ENCODE assay signal across 8 cellular contexts in genomic region chr19:11581740-11582139, GRCh38. TPM values are rescaled to one million over a fixed set of nuclear protein-coding genes. Genes with fewer than 3 reads are reported as not detected.
A peak's percentile ranks its signal among the peaks of the same experiment; 100 is the strongest.
DNase-seq lines count a peak whose midpoint lies in the region; ATAC-seq, FAIRE-seq and TF ChIP-seq lines count a peak whose summit lies in the region.

No MANE protein-coding gene starts in this region.

- TF ChIP-seq EP300 in K562 (IDR thresholded peaks at IDR 0.05; ENCODE audit: low read length), result no peak

- H3K4me3 ChIP-seq in NB4 (ENCODE audit: low read depth, low read length), result no peak overlapping the region
- H3K4me3 ChIP-seq in K562, result no peak overlapping the region
- H3K4me3 ChIP-seq in vagina, result no peak overlapping the region

- peaks cover 38 to 59% of the 10 kb centered on the region in 2 experiments for H3K4me1 ChIP-seq in K562 (replicated peaks in 1 of 2; ENCODE audit: control insufficient read depth in 2 of 2, insufficient read depth in 2 of 2, low read length in 2 of 2)
- peaks cover 41% of the 10 kb centered on the region for H3K4me1 ChIP-seq in vagina

- 0 out of 4 replicates have a peak, but pooled peaks of 1 of the 2 experiments have one; percentile 4 for TF ChIP-seq RAD21 in K562 (CRISPR knock-in tag; conservative IDR thresholded peaks at IDR 0.05 in 1 of 2, IDR thresholded peaks at IDR 0.05 in 1 of 2)

- peak overlapping the region; percentile 38 to 70; a peak in 2 of 4 replicates for H3K9ac ChIP-seq in K562 (ENCODE audit: insufficient read depth in 1 of 2, low read depth in 2 of 2, low read length in 2 of 2)

- H3K27me3 ChIP-seq in K562 (ENCODE audit: control insufficient read depth in 2 of 2, insufficient read depth in 2 of 2, low read length in 2 of 2) (no peaks in the 10 kb centered on the region), vagina (no peaks in the 10 kb centered on the region)

- H3K4me2 ChIP-seq in K562 (ENCODE audit: insufficient read depth, low read length), result peak overlapping the region; percentile 32

- BruUV-seq in K562 (replicated peaks; lab: Mats Ljungman, UMichigan), result no TSS peak

- H3K4me3 Mint-ChIP-seq in stimulated activated naive B cell treated with anti-CD40 and anti-IgM and Interleukin-4, amounts not matched to agents 10 μg/mL and 1 μg/mL and 100 μg/mL, for 72 hours, result peak overlapping the region; percentile 55 to 72

- H3K9me3 Mint-ChIP-seq in stimulated activated naive B cell treated with anti-CD40 and anti-IgM and Interleukin-4, amounts not matched to agents 10 μg/mL and 1 μg/mL and 100 μg/mL, for 72 hours, result peaks cover 4 to 5% of the 10 kb centered on the region in 2 donors

- peak; percentile 55 for ATAC-seq in GM21717 (IDR thresholded peaks at IDR 0.05; ENCODE audit: unreplicated experiment)
- ATAC-seq in K562, result peak; percentile 81
- ATAC-seq in stimulated activated naive B cell treated with anti-CD40 and anti-IgM and Interleukin-4, amounts not matched to agents 10 μg/mL and 1 μg/mL and 100 μg/mL, for 72 hours (replicated peaks), result peak; percentile 78 to 83
- no peak for ATAC-seq in HG03025 (IDR thresholded peaks at IDR 0.05; ENCODE audit: low FRiP score, unreplicated experiment)

- DNase-seq in GM10248 (ENCODE audit: extremely low spot score) (peak; percentile 75), NB4 (ENCODE audit: low read depth) (peak; percentile 84), K562 (ENCODE audit: extremely low read depth in 1 of 4, low spot score in 3 of 4) (peak; percentile 27 to 81 (median 36)), amygdala (lab: John Stamatoyannopoulos, UW) (no peak), vagina (ENCODE audit: extremely low spot score in 2 of 2) (no peak)
- peak; percentile 94 for DNase-seq in stimulated activated naive B cell treated with anti-CD40 and anti-IgM and Interleukin-4, amounts not matched to agents 10 μg/mL and 1 μg/mL and 100 μg/mL, for 72 hours

- peak overlapping the region; percentile 74; the same call in 2 of the 3 replicates for H3K27ac ChIP-seq in K562 (ENCODE audit: extremely low read depth, low read depth, low read length)
- no peak overlapping the region for H3K27ac ChIP-seq in vagina

- H3K36me3 Mint-ChIP-seq in stimulated activated naive B cell treated with anti-CD40 and anti-IgM and Interleukin-4, amounts not matched to agents 10 μg/mL and 1 μg/mL and 100 μg/mL, for 72 hours, result peaks cover 10 to 21% of the 10 kb centered on the region in 2 donors

- H3K4me1 Mint-ChIP-seq in stimulated activated naive B cell treated with anti-CD40 and anti-IgM and Interleukin-4, amounts not matched to agents 10 μg/mL and 1 μg/mL and 100 μg/mL, for 72 hours, result peaks cover 36 to 87% of the 10 kb centered on the region in 2 donors

- H3K27me3 Mint-ChIP-seq in stimulated activated naive B cell treated with anti-CD40 and anti-IgM and Interleukin-4, amounts not matched to agents 10 μg/mL and 1 μg/mL and 100 μg/mL, for 72 hours, result no peaks in the 10 kb centered on the region

- TF ChIP-seq POLR2A in NB4 (IDR thresholded peaks at IDR 0.05; ENCODE audit: extremely low read depth, insufficient read length), result no peak
- TF ChIP-seq POLR2A in K562 (conservative IDR thresholded peaks at IDR 0.05), result no peak
- TF ChIP-seq POLR2A in vagina (IDR thresholded peaks at IDR 0.05), result no peak

- intact Hi-C loops in K562 (cut with micrococcal nuclease), result no loop called here
- intact Hi-C loops in vagina (cut with DNase I), result no loop called here

- H3K9me3 ChIP-seq in K562 (replicated peaks; ENCODE audit: control insufficient read depth, insufficient read depth, low read depth, low read length), result no peaks in the 10 kb centered on the region
- H3K9me3 ChIP-seq in vagina, result no peaks in the 10 kb centered on the region

- WGBS in K562 (ENCODE audit: insufficient coverage, low coverage, missing lambda C conversion rate), result 0% methylated on average over 3 of the region's 3 CpGs

- H2AFZ ChIP-seq in K562 (ENCODE audit: low read depth, low read length), result peak overlapping the region; percentile 69

- peak overlapping the region; percentile 84 for H3K27ac Mint-ChIP-seq in stimulated activated naive B cell treated with anti-CD40 and anti-IgM and Interleukin-4, amounts not matched to agents 10 μg/mL and 1 μg/mL and 100 μg/mL, for 72 hours

- H3K9me1 ChIP-seq in K562 (ENCODE audit: control insufficient read depth, insufficient read depth, low read length), result no peaks in the 10 kb centered on the region

- CTCF ChIA-PET in GM10248 (lab: Yijun Ruan, JAX) (interaction anchor here (0.8 to 6.0 kb wide), 5 partner anchors 10 to 201 kb away, joined by 3 to 37 read pairs (median 6); partner anchors contain the start of gene ELOF1), K562 (lab: Yijun Ruan, JAX; ENCODE audit: low intra/inter-chr PET ratio) (no interaction called here)

- H4K20me1 ChIP-seq in K562 (replicated peaks; ENCODE audit: control insufficient read depth, insufficient read depth, low read length), result no peaks in the 10 kb centered on the region

- POLR2A ChIA-PET in GM10248 (lab: Yijun Ruan, JAX) (interaction anchor here (0.6 kb wide), 1 partner anchor 160 kb away, joined by 5 read pairs; no protein-coding TSS in a partner anchor), K562 (lab: Yijun Ruan, JAX) (interaction anchor here (0.6 to 1.0 kb wide), 2 partner anchors 21 to 515 kb away, joined by 3 to 4 read pairs; no protein-coding TSS in a partner anchor)

- peak; percentile 80 for FAIRE-seq in K562 (lab: Jason Lieb, UNC)

- in situ Hi-C loops in K562 (cut with MboI), result no loop called here

- no peaks in the 10 kb centered on the region for H3K79me2 ChIP-seq in K562 (ENCODE audit: control insufficient read depth, insufficient read depth, low read length)

- TF ChIP-seq CTCF in GM10248 (IDR thresholded peaks at IDR 0.05; ENCODE audit: control extremely low read depth, extremely low read depth, low read depth, missing control alignments) (no peak), NB4 (IDR thresholded peaks at IDR 0.05; ENCODE audit: low read depth, low read length) (no peak), K562 (IDR thresholded peaks at IDR 0.05 in 2 of 3, conservative IDR thresholded peaks at IDR 0.05 in 1 of 3; ENCODE audit: insufficient read depth in 2 of 3, low read depth in 1 of 3, low read length in 3 of 3) (no peak), vagina (IDR thresholded peaks at IDR 0.05) (no peak)

- no peaks in the 10 kb centered on the region for H3K36me3 ChIP-seq in K562 (ENCODE audit: control insufficient read depth, insufficient read depth, low read length)
- H3K36me3 ChIP-seq in vagina, result no peaks in the 10 kb centered on the region

RNA-seq across cellular contexts. Expression of gene ACP5, which starts 4.3 kb away (rescaled TPM):
- total RNA-seq in K562 (2011; cell fraction: chromatin; rRNA removed; ENCODE audit: low replicate concordance), result not detected in 2 replicates
- total RNA-seq in K562 (2011; cell fraction: nucleolus; rRNA removed), result 0.53 and 0.67 TPM in 2 replicates
- total RNA-seq in K562 (2011; cell fraction: nucleoplasm; rRNA removed), result 0.69 TPM in 1 of 2 replicates, not detected in the other
- 0.27 and 0.45 TPM in 2 replicates for total RNA-seq in K562 (2014; rRNA removed)
- 0.29 and 0.41 TPM in 2 replicates for total RNA-seq in K562 (2014; rRNA removed; fragmentation: Illumina TruSeq; extraction: Trizol)
- 0.79 and 1.1 TPM in 2 replicates for total RNA-seq in K562 (2015; rRNA removed; fragmentation: Illumina TruSeq; extraction: Trizol)
- total RNA-seq in K562 (2021), result 0.62 and 0.85 TPM in 2 replicates
- 0.26 and 1.0 TPM in 2 replicates for polyA plus RNA-seq in K562 (2011; rRNA removed)
- polyA plus RNA-seq in K562 (2011; cell fraction: cytosol; rRNA removed), result 0.89 and 1.3 TPM in 2 replicates
- 0.58 and 1.1 TPM in 2 replicates for polyA plus RNA-seq in K562 (2011; cell fraction: nucleus; rRNA removed)
- polyA plus RNA-seq in K562 (2012), result 1.1 and 16.7 TPM in 2 replicates
- 0.22 and 0.33 TPM in 2 replicates for polyA plus RNA-seq in K562 (2014; fragmentation: Illumina TruSeq; extraction: Trizol)
- under 1 TPM in 1 of 2 experiments, not detected in 1; 0.06 TPM for polyA plus RNA-seq in K562 (2014; fragmentation: Nextera tagmentation; extraction: Ambion mirVana)
- polyA plus RNA-seq in K562 (2014; rRNA removed), result 0.34 and 0.45 TPM in 2 replicates
- 0.21 and 0.30 TPM in 2 replicates for polyA minus RNA-seq in K562 (2011; rRNA and poly(A)+ RNA removed)
- not detected in 2 replicates for polyA minus RNA-seq in K562 (2011; cell fraction: cytosol; rRNA and poly(A)+ RNA removed)
- 0.33 TPM in 1 of 2 replicates, not detected in the other for polyA minus RNA-seq in K562 (2011; cell fraction: nucleus; rRNA and poly(A)+ RNA removed)
- total RNA-seq in vagina, result 6.1 TPM

RNA-seq across cellular contexts. Expression of gene ZNF627, which starts 15.5 kb away (rescaled TPM):
- total RNA-seq in K562 (2011; cell fraction: chromatin; rRNA removed; ENCODE audit: low replicate concordance), result 24.3 and 45.7 TPM in 2 replicates
- total RNA-seq in K562 (2011; cell fraction: nucleolus; rRNA removed), result 18.7 and 22.2 TPM in 2 replicates
- 21.5 and 27.6 TPM in 2 replicates for total RNA-seq in K562 (2011; cell fraction: nucleoplasm; rRNA removed)
- 7.0 and 7.5 TPM in 2 replicates for total RNA-seq in K562 (2014; rRNA removed)
- 16.6 and 21.7 TPM in 2 replicates for total RNA-seq in K562 (2014; rRNA removed; fragmentation: Illumina TruSeq; extraction: Trizol)
- 13.1 and 14.3 TPM in 2 replicates for total RNA-seq in K562 (2015; rRNA removed; fragmentation: Illumina TruSeq; extraction: Trizol)
- total RNA-seq in K562 (2021), result 10.0 and 10.6 TPM in 2 replicates
- polyA plus RNA-seq in K562 (2011; rRNA removed), result 16.5 and 19.9 TPM in 2 replicates
- 5.5 and 10.6 TPM in 2 replicates for polyA plus RNA-seq in K562 (2011; cell fraction: cytosol; rRNA removed)
- polyA plus RNA-seq in K562 (2011; cell fraction: nucleus; rRNA removed), result 9.8 and 12.6 TPM in 2 replicates
- 6.5 and 11.4 TPM in 2 replicates for polyA plus RNA-seq in K562 (2012)
- 11.0 and 11.7 TPM in 2 replicates for polyA plus RNA-seq in K562 (2014; fragmentation: Illumina TruSeq; extraction: Trizol)
- 1 to 10 TPM; 6.6 to 6.9 TPM for polyA plus RNA-seq in K562 (2014; fragmentation: Nextera tagmentation; extraction: Ambion mirVana)
- polyA plus RNA-seq in K562 (2014; rRNA removed), result 5.6 and 6.4 TPM in 2 replicates
- 30.8 and 38.6 TPM in 2 replicates for polyA minus RNA-seq in K562 (2011; rRNA and poly(A)+ RNA removed)
- 9.9 and 10.5 TPM in 2 replicates for polyA minus RNA-seq in K562 (2011; cell fraction: cytosol; rRNA and poly(A)+ RNA removed)
- polyA minus RNA-seq in K562 (2011; cell fraction: nucleus; rRNA and poly(A)+ RNA removed), result 5.8 and 14.1 TPM in 2 replicates
- total RNA-seq in vagina, result 7.1 TPM

RNA-seq across cellular contexts. Expression of gene ELOF1, which starts 22.7 kb away (rescaled TPM):
- 33.4 and 92.9 TPM in 2 replicates for total RNA-seq in K562 (2011; cell fraction: chromatin; rRNA removed; ENCODE audit: low replicate concordance)
- 71.2 and 72.1 TPM in 2 replicates for total RNA-seq in K562 (2011; cell fraction: nucleolus; rRNA removed)
- 70.5 and 83.9 TPM in 2 replicates for total RNA-seq in K562 (2011; cell fraction: nucleoplasm; rRNA removed)
- 74.2 and 118 TPM in 2 replicates for total RNA-seq in K562 (2014; rRNA removed)
- 56.3 and 71.5 TPM in 2 replicates for total RNA-seq in K562 (2014; rRNA removed; fragmentation: Illumina TruSeq; extraction: Trizol)
- 125 and 129 TPM in 2 replicates for total RNA-seq in K562 (2015; rRNA removed; fragmentation: Illumina TruSeq; extraction: Trizol)
- 105 and 107 TPM in 2 replicates for total RNA-seq in K562 (2021)
- 38.4 and 43.8 TPM in 2 replicates for polyA plus RNA-seq in K562 (2011; rRNA removed)
- 124 and 196 TPM in 2 replicates for polyA plus RNA-seq in K562 (2011; cell fraction: cytosol; rRNA removed)
- polyA plus RNA-seq in K562 (2011; cell fraction: nucleus; rRNA removed), result 82.4 and 93.1 TPM in 2 replicates
- 94.4 and 105 TPM in 2 replicates for polyA plus RNA-seq in K562 (2012)
- polyA plus RNA-seq in K562 (2014; fragmentation: Illumina TruSeq; extraction: Trizol), result 147 and 170 TPM in 2 replicates
- 10 to 100 TPM; 16.7 to 49.1 TPM for polyA plus RNA-seq in K562 (2014; fragmentation: Nextera tagmentation; extraction: Ambion mirVana)
- polyA plus RNA-seq in K562 (2014; rRNA removed), result 99.8 and 115 TPM in 2 replicates
- polyA minus RNA-seq in K562 (2011; rRNA and poly(A)+ RNA removed), result 25.4 and 33.3 TPM in 2 replicates
- 35.9 and 36.6 TPM in 2 replicates for polyA minus RNA-seq in K562 (2011; cell fraction: cytosol; rRNA and poly(A)+ RNA removed)
- polyA minus RNA-seq in K562 (2011; cell fraction: nucleus; rRNA and poly(A)+ RNA removed), result 19.3 and 19.7 TPM in 2 replicates
- total RNA-seq in vagina, result 28.0 TPM

RNA-seq across cellular contexts. Expression of gene CNN1, which starts 43.1 kb away (rescaled TPM):
- total RNA-seq in K562 (2011; cell fraction: chromatin; rRNA removed; ENCODE audit: low replicate concordance), result 1.7 and 4.4 TPM in 2 replicates
- total RNA-seq in K562 (2011; cell fraction: nucleolus; rRNA removed), result 1.6 and 3.8 TPM in 2 replicates
- total RNA-seq in K562 (2011; cell fraction: nucleoplasm; rRNA removed), result 3.5 and 5.3 TPM in 2 replicates
- total RNA-seq in K562 (2014; rRNA removed) (9.1 and 10.1 TPM in 2 replicates), K562 (2014; rRNA removed; fragmentation: Illumina TruSeq; extraction: Trizol) (3.7 and 4.9 TPM in 2 replicates), K562 (2015; rRNA removed; fragmentation: Illumina TruSeq; extraction: Trizol) (3.4 and 3.5 TPM in 2 replicates), K562 (2021) (5.8 and 6.1 TPM in 2 replicates), vagina (276 TPM)
- polyA plus RNA-seq in K562 (2011; rRNA removed) (8.4 and 10.6 TPM in 2 replicates), K562 (2014; fragmentation: Illumina TruSeq; extraction: Trizol) (5.2 and 6.9 TPM in 2 replicates), K562 (2014; fragmentation: Nextera tagmentation; extraction: Ambion mirVana) (under 1 TPM; 0.23 to 0.32 TPM), K562 (2014; rRNA removed) (5.7 and 7.0 TPM in 2 replicates)
- 15.3 and 31.5 TPM in 2 replicates for polyA plus RNA-seq in K562 (2011; cell fraction: cytosol; rRNA removed)
- 5.2 and 8.0 TPM in 2 replicates for polyA plus RNA-seq in K562 (2011; cell fraction: nucleus; rRNA removed)
- 4.4 and 6.5 TPM in 2 replicates for polyA plus RNA-seq in K562 (2012)
- 12.1 and 16.9 TPM in 2 replicates for polyA minus RNA-seq in K562 (2011; rRNA and poly(A)+ RNA removed)
- polyA minus RNA-seq in K562 (2011; cell fraction: cytosol; rRNA and poly(A)+ RNA removed), result 5.6 and 8.2 TPM in 2 replicates
- polyA minus RNA-seq in K562 (2011; cell fraction: nucleus; rRNA and poly(A)+ RNA removed), result 1.2 and 2.8 TPM in 2 replicates

RNA-seq across cellular contexts. Expression of gene ECSIT, which starts 52.8 kb away (rescaled TPM):
- 34.5 and 88.3 TPM in 2 replicates for total RNA-seq in K562 (2011; cell fraction: chromatin; rRNA removed; ENCODE audit: low replicate concordance)
- total RNA-seq in K562 (2011; cell fraction: nucleolus; rRNA removed), result 49.9 and 54.2 TPM in 2 replicates
- 31.5 and 36.0 TPM in 2 replicates for total RNA-seq in K562 (2011; cell fraction: nucleoplasm; rRNA removed)
- 82.5 and 91.8 TPM in 2 replicates for total RNA-seq in K562 (2014; rRNA removed)
- total RNA-seq in K562 (2014; rRNA removed; fragmentation: Illumina TruSeq; extraction: Trizol), result 14.3 and 20.4 TPM in 2 replicates
- 36.5 and 40.4 TPM in 2 replicates for total RNA-seq in K562 (2015; rRNA removed; fragmentation: Illumina TruSeq; extraction: Trizol)
- 71.2 and 73.3 TPM in 2 replicates for total RNA-seq in K562 (2021)
- polyA plus RNA-seq in K562 (2011; rRNA removed), result 43.9 and 66.4 TPM in 2 replicates
- 81.6 and 108 TPM in 2 replicates for polyA plus RNA-seq in K562 (2011; cell fraction: cytosol; rRNA removed)
- 68.9 and 81.7 TPM in 2 replicates for polyA plus RNA-seq in K562 (2011; cell fraction: nucleus; rRNA removed)
- polyA plus RNA-seq in K562 (2012), result 51.8 and 53.6 TPM in 2 replicates
- 44.0 and 49.0 TPM in 2 replicates for polyA plus RNA-seq in K562 (2014; fragmentation: Illumina TruSeq; extraction: Trizol)
- polyA plus RNA-seq in K562 (2014; fragmentation: Nextera tagmentation; extraction: Ambion mirVana), result 1 to 10 TPM; 1.1 to 4.2 TPM
- polyA plus RNA-seq in K562 (2014; rRNA removed), result 55.7 and 60.9 TPM in 2 replicates
- polyA minus RNA-seq in K562 (2011; rRNA and poly(A)+ RNA removed), result 48.5 and 63.1 TPM in 2 replicates
- polyA minus RNA-seq in K562 (2011; cell fraction: cytosol; rRNA and poly(A)+ RNA removed), result 44.3 and 60.1 TPM in 2 replicates
- 12.0 and 18.3 TPM in 2 replicates for polyA minus RNA-seq in K562 (2011; cell fraction: nucleus; rRNA and poly(A)+ RNA removed)
- total RNA-seq in vagina, result 49.6 TPM

Comparison
In these comparisons a context has a peak if more than half of its experiments do, and no peak if none do; other contexts are left out.
1. DNase-seq: peak in GM10248 (single experiment), NB4 (single experiment), K562 (4 of 4) and stimulated activated naive B cell treated with anti-CD40 and anti-IgM and Interleukin-4, amounts not matched to agents 10 μg/mL and 1 μg/mL and 100 μg/mL, for 72 hours (single experiment); none in amygdala (0 of 56) and vagina (0 of 2).